ENCODE assay signal across 16 cellular contexts in genomic region chr5:138385660-138386059, GRCh38. TPM values are rescaled to one million over a fixed set of nuclear protein-coding genes. Genes with fewer than 3 reads are reported as not detected.
"Had no signal": no experiment of that assay in that cellular context is flagged by ENCODE, and none has a peak within 500 bp of the region (broad histone marks: within the 10 kb centered on the region; RNA-seq: fewer than 3 reads in every experiment).

No MANE protein-coding gene starts in this region.

- DNase-seq: activated B cell treated with CpG ODN at 0.5 μM for 24 hours; activated CD8-positive, alpha-beta memory T cell treated with anti-CD3 and anti-CD28 coated beads, Interleukin-2, amount 10 ng/mL, durations not matched to agents 7 days and 5 days; activated gamma-delta T cell; activated T-cell treated with anti-CD3 and anti-CD28 coated beads, Interleukin-2, amount 50 U/mL, for 4 hours; colonic mucosa; effector CD8-positive, alpha-beta T cell; naive thymus-derived CD8-positive, alpha-beta T cell; SK-N-SH; stimulated activated CD4-positive, alpha-beta T cell treated with anti-CD3 and anti-CD28 coated beads, Interleukin-4, amount 100 ng/mL, for 1 hour; trophoblast cell had no signal

- ATAC-seq: activated CD8-positive, alpha-beta memory T cell treated with anti-CD3 and anti-CD28 coated beads, Interleukin-2, amount 10 ng/mL, durations not matched to agents 7 days and 5 days; activated T-cell treated with anti-CD3 and anti-CD28 coated beads, Interleukin-2, amount 50 U/mL, for 4 hours; naive thymus-derived CD8-positive, alpha-beta T cell; Right ventricle myocardium inferior had no signal

- H3K9me3 ChIP-seq: colonic mucosa, neutrophil, SK-N-SH had no signal

- H3K4me1 ChIP-seq: colonic mucosa had no signal

- H3K27me3 ChIP-seq: cardiac muscle cell, colonic mucosa, neutrophil had no signal

- H3K4me3 ChIP-seq: cardiac muscle cell, colonic mucosa, lung had no signal

- H3K27ac ChIP-seq: cardiac muscle cell, colonic mucosa, epithelial cell of prostate, neutrophil had no signal

RNA-seq across cellular contexts. Expression of gene REEP2, which starts 53.2 kb away (rescaled TPM):
- total RNA-seq: activated B cell treated with CpG ODN at 0.5 μM for 24 hours, mononuclear cell had no signal

RNA-seq across cellular contexts. Expression of gene CDC25C, which starts 54.1 kb away (rescaled TPM):
- total RNA-seq: activated B cell treated with CpG ODN at 0.5 μM for 24 hours; naive thymus-derived CD8-positive, alpha-beta T cell had no signal
- polyA plus RNA-seq: naive thymus-derived CD8-positive, alpha-beta T cell had no signal
